Comparison of ENCODE assay signal across 19 cellular contexts in the genomic region with DNA sequence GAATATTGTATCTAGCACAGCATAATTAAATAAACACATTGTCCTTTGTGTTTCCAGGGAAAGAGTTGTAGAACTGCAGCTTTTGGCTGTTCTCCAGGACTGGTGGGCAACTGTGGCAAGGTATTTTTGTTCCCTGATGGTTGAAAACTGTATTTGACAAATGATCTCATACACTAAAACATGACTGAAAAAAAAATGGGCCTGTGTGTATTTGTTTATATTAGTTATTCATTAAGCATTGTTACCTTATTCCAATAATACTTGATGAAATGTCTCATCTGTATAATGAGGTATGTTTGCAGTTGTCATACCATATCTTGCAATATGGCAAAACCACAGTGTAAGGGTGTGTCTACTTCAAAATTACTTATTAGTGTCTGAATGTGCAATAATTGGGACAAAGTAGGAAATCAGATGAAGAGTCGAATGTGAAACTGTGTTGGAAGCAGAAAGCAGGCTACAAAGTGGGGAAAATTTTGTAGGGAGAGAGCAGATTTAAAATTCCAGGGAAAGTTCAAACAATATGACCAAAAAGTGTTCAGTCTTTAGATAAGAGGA.
"Had no signal": no experiment of that assay in that cellular context is flagged by ENCODE, and none has a peak within 500 bp of the region (broad histone marks: within the 10 kb centered on the region; RNA-seq: fewer than 3 reads in every experiment).

No MANE protein-coding gene starts in this region.

- DNase-seq: activated CD4-positive, alpha-beta memory T cell treated with anti-CD3 and anti-CD28 coated beads, Interleukin-2, amount 10 ng/mL, durations not matched to agents 7 days and 5 days; activated CD4-positive, alpha-beta T cell treated with anti-CD3 and anti-CD28 coated beads for 48 hours; activated CD4-positive, CD25-positive, alpha-beta regulatory T cell; activated naive CD4-positive, alpha-beta T cell; activated naive CD8-positive, alpha-beta T cell treated with anti-CD3 and anti-CD28 coated beads for 36 hours; activated T-cell treated with anti-CD3 and anti-CD28 coated beads, Interleukin-2, amount 50 U/mL, for 1 hour; amniotic stem cell; dermis blood vessel endothelial cell; effector memory CD4-positive, alpha-beta T cell; heart right ventricle; left ventricle myocardium superior; mucosa of descending colon; naive B cell; right cardiac atrium; trophoblast cell had no signal

- H3K27ac Mint-ChIP-seq: activated CD4-positive, alpha-beta memory T cell treated with anti-CD3 and anti-CD28 coated beads, Interleukin-2, amount 10 ng/mL, durations not matched to agents 7 days and 5 days; activated naive CD8-positive, alpha-beta T cell treated with anti-CD3 and anti-CD28 coated beads for 36 hours; activated T-helper 17 cell treated with anti-CD3 and anti-CD28 coated beads, Interleukin-2, amount 50 U/mL, for 72 hours; naive B cell; progenitor cell of endocrine pancreas; stimulated activated naive CD8-positive, alpha-beta T cell treated with anti-CD3 and anti-CD28 coated beads, Interleukin-15, Interleukin-2, amounts not matched to agents 100 ng/mL and 50 ng/mL, for 24 hours had no signal

- ATAC-seq: activated T-helper 17 cell treated with anti-CD3 and anti-CD28 coated beads, Interleukin-2, amount 50 U/mL, for 72 hours; heart right ventricle; left ventricle myocardium superior; mucosa of descending colon; right cardiac atrium had no signal

- H3K9me3 Mint-ChIP-seq: neural crest cell had no signal

- H3K4me3 Mint-ChIP-seq: activated CD4-positive, alpha-beta memory T cell treated with anti-CD3 and anti-CD28 coated beads, Interleukin-2, amount 10 ng/mL, durations not matched to agents 7 days and 5 days; activated naive CD8-positive, alpha-beta T cell treated with anti-CD3 and anti-CD28 coated beads for 36 hours; activated T-helper 17 cell treated with anti-CD3 and anti-CD28 coated beads, Interleukin-2, amount 50 U/mL, for 72 hours; naive B cell; neural crest cell; stimulated activated naive CD8-positive, alpha-beta T cell treated with anti-CD3 and anti-CD28 coated beads, Interleukin-15, Interleukin-2, amounts not matched to agents 100 ng/mL and 50 ng/mL, for 24 hours had no signal

- H3K27me3 Mint-ChIP-seq: activated CD4-positive, alpha-beta memory T cell treated with anti-CD3 and anti-CD28 coated beads, Interleukin-2, amount 10 ng/mL, durations not matched to agents 7 days and 5 days; activated naive CD8-positive, alpha-beta T cell treated with anti-CD3 and anti-CD28 coated beads for 36 hours; activated T-helper 17 cell treated with anti-CD3 and anti-CD28 coated beads, Interleukin-2, amount 50 U/mL, for 72 hours; stimulated activated naive CD8-positive, alpha-beta T cell treated with anti-CD3 and anti-CD28 coated beads, Interleukin-15, Interleukin-2, amounts not matched to agents 100 ng/mL and 50 ng/mL, for 24 hours had no signal

- H3K36me3 Mint-ChIP-seq: activated naive CD8-positive, alpha-beta T cell treated with anti-CD3 and anti-CD28 coated beads for 36 hours; naive B cell had no signal

- H3K4me1 Mint-ChIP-seq: activated CD4-positive, alpha-beta memory T cell treated with anti-CD3 and anti-CD28 coated beads, Interleukin-2, amount 10 ng/mL, durations not matched to agents 7 days and 5 days; activated naive CD8-positive, alpha-beta T cell treated with anti-CD3 and anti-CD28 coated beads for 36 hours; activated T-helper 17 cell treated with anti-CD3 and anti-CD28 coated beads, Interleukin-2, amount 50 U/mL, for 72 hours; naive B cell had no signal
